ENCODE assay signal across 21 cellular contexts in genomic region chr5:116930628-116931027, GRCh38.
"Had no signal": no experiment of that assay in that cellular context is flagged by ENCODE, and none has a peak within 500 bp of the region (broad histone marks: within the 10 kb centered on the region; RNA-seq: fewer than 3 reads in every experiment).

No MANE protein-coding gene starts in this region.

- H3K27me3 ChIP-seq: esophagus muscularis mucosa, foreskin keratinocyte, heart right ventricle, left lung, neutrophil, right lobe of liver, uterus had no signal

- ATAC-seq: activated CD8-positive, alpha-beta T cell treated with anti-CD3 and anti-CD28 coated beads for 36 hours; activated naive CD8-positive, alpha-beta T cell treated with anti-CD3 and anti-CD28 coated beads, Interleukin-2, amount 50 U/mL, for 24 hours; activated T-cell treated with anti-CD3 and anti-CD28 coated beads, Interleukin-2, amount 50 U/mL, for 4 hours; activated T-helper 17 cell treated with anti-CD3 and anti-CD28 coated beads, Interleukin-2, amount 50 U/mL, for 72 hours; foreskin keratinocyte; heart right ventricle; left lung; lower lobe of right lung; right lobe of liver; T-helper 17 cell had no signal

- H3K36me3 ChIP-seq: esophagus muscularis mucosa, heart right ventricle, left lung, lower lobe of right lung, neutrophil, right lobe of liver, thoracic aorta, uterus had no signal

- H3K4me3 ChIP-seq: esophagus muscularis mucosa, heart right ventricle, left lung, lower lobe of right lung, right lobe of liver, thoracic aorta, uterus had no signal

- H3K9me3 ChIP-seq: esophagus muscularis mucosa, left lung, lower lobe of right lung, neutrophil, thoracic aorta, uterus had no signal

- H3K27ac ChIP-seq: esophagus muscularis mucosa, foreskin keratinocyte, heart right ventricle, left lung, lower lobe of right lung, neutrophil, right lobe of liver, thoracic aorta, uterus had no signal

- DNase-seq: activated CD4-positive, alpha-beta T cell treated with anti-CD3 and anti-CD28 coated beads for 1 hour; activated CD4-positive, alpha-beta T cell treated with anti-CD3 and anti-CD28 coated beads, Interleukin-2, amount 10 ng/mL, durations not matched to agents 7 days and 5 days; activated CD8-positive, alpha-beta T cell treated with anti-CD3 and anti-CD28 coated beads for 36 hours; activated naive CD8-positive, alpha-beta T cell treated with anti-CD3 and anti-CD28 coated beads, Interleukin-2, amount 50 U/mL, for 24 hours; activated T-cell treated with anti-CD3 and anti-CD28 coated beads, Interleukin-2, amount 50 U/mL, for 4 hours; amygdala; central memory CD4-positive, alpha-beta T cell; endodermal cell; foreskin keratinocyte; heart right ventricle; left lung; lower lobe of right lung; nephron progenitor cell; right lobe of liver; stimulated activated CD4-positive, alpha-beta T cell treated with anti-CD3 and anti-CD28 coated beads, Interleukin-2, amount 100 ng/mL, for 48 hours; T-helper 17 cell; uterus had no signal

- H3K4me1 ChIP-seq: esophagus muscularis mucosa, foreskin keratinocyte, heart right ventricle, left lung, lower lobe of right lung, right lobe of liver, uterus had no signal
